Comparison of ENCODE assay signal across 1 cellular context in the genomic region with DNA sequence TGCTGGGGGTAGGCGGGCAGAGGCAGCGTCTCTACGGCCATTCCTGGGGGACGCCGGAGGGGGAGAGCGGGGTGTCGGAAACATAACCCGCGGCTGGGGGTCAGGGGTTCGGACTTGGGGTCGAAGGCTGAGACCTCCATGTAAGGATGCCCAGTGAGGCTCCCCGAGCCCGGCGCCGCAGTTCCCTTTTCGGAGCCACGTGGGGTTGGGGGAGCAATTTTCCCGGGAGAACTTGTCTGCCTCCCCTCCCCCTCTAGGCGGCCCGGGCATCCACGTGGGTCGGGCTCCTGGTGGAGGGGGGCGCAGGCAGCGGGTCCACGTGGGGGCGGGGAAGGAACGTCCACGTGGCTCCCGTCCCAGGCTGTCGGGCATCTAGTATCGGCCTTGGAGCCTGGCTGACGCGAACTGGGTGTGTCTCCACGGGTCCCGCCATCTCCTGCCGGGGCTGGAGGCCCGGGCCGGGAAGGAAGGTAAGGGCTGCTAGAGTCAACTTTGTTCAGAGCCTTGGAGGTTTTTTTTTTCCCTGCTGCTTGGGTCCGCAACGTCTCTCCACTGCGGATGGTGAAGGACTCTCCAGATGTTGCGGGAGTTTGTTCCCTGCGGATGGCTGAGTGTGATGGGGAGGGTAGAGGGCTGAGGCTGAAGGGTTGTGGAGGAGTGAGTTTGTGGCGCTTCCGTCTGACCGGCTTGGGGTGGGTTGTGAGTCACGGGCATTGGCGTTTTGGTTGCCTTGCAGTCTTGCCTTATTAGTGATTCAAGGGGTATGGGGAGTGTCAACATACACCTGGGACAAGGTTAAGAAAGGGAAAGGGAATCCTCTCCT.
A peak's percentile ranks its signal among the peaks of the same experiment; 100 is the strongest.
TF ChIP-seq lines count a peak whose summit lies in the region.

No MANE protein-coding gene starts in this region.

TF ChIP-seq in A549, 52 proteins besides CTCF, POLR2A, EP300 and RAD21 (continued from another document):
- no peak for TF ChIP-seq CBX8 (IDR thresholded peaks at IDR 0.05)
- peak; percentile 24; the same call in 1 of the 2 replicates for TF ChIP-seq PHF8 (IDR thresholded peaks at IDR 0.05; ENCODE audit: borderline replicate concordance, low read depth)
- no peak for TF ChIP-seq POLR2AphosphoS2 (conservative IDR thresholded peaks at IDR 0.05; ENCODE audit: low read length)
TF ChIP-seq in A549: peak in this region for 7.
